Comparison of ENCODE assay signal across 1 cellular context in the genomic region with DNA sequence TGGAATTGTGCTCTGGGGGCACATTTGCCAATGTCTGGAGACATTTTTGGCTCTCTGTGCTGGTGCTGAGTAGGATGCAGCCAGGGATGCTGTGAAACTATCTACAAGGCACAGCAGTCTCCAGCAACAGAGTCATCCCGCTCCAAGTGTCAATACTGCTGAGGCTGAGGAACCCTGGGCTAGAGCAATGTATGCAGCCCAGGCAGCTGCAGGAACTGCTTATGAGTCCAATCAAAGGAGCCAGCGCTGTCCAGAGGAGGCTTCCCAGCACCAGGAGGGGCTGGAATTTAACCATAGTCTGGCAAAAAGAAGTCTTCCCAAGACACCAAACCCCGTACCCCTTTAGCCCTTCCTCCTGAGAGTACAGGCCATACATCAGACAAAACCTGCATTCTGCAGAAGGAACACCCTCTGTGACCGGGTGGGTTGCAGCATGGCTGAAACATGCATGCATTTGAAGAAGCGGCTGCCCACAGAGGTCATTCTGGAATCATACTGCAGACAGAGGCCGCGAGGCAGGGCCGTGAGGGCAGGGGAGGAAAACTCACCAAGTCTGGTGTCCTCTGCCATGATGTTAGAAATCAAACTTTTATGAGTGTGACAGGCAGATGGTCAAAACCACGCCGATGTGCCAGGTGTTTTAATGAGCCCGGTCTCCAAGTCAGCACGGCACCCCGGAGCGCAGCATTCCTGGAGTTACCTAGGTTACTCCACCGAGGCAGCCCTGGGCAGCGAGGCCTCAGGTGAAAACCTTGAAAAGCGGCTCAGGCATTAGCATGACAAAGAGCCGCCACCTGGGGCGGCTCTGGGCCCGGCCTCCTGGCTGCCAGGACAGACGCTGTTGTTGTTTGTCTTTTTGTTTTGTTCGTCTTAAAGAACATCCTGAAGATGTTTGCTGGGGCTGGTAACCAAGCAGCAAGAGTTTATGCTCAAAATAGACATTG.
TF ChIP-seq lines count a peak whose summit lies in the region.

No MANE protein-coding gene starts in this region.

TF ChIP-seq in GM23338, 12 proteins besides CTCF, POLR2A, EP300 and RAD21:
- TF ChIP-seq EZH2 (IDR thresholded peaks at IDR 0.05; ENCODE audit: low read depth, unreplicated experiment) (no peak), ZNF462 (CRISPR knock-in tag; IDR thresholded peaks at IDR 0.05) (peak; percentile 53; the same call in 1 of the 2 replicates), ZNF114 (CRISPR knock-in tag; IDR thresholded peaks at IDR 0.05) (no peak), CREB1 (CRISPR knock-in tag; IDR thresholded peaks at IDR 0.05; ENCODE audit: low read depth) (0 out of 2 replicates have a peak, but pooled peaks have one; percentile 21), REST (IDR thresholded peaks at IDR 0.05; ENCODE audit: unreplicated experiment) (no peak)
